Comparison of ENCODE assay signal across 9 cellular contexts in the genomic region with DNA sequence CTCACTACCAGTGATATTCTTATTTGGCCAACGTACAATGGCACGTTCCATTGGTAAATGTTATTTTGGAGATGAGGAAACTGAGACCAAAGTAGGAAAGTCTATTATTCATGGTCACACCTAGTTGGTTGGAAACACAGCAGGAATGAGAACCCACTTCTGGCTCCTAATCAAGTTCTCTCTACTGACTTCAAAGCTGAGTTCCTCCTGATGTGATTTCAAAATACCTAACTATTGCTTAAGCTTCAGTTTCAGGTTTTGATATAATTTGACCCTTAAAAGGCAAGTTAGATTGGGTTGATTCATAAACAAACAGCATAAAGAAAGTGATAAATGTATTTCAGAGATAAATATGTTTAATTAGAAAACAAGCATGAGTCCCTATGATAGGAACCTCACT.
"Had no signal": no experiment of that assay in that cellular context is flagged by ENCODE, and none has a peak within 500 bp of the region (broad histone marks: within the 10 kb centered on the region; RNA-seq: fewer than 3 reads in every experiment).

No MANE protein-coding gene starts in this region.

- H3K4me1 Mint-ChIP-seq: IgD-negative memory B cell had no signal

- H3K9me3 Mint-ChIP-seq: HFFc6, IgD-negative memory B cell had no signal

- H3K36me3 Mint-ChIP-seq: IgD-negative memory B cell had no signal

- H3K4me3 Mint-ChIP-seq: HFFc6, IgD-negative memory B cell had no signal

- H3K27ac Mint-ChIP-seq: HFFc6, IgD-negative memory B cell had no signal

- DNase-seq: GM23248, GOT3, H7, HFFc6, KG1 had no signal

- ATAC-seq: HCT116, HepG2, K562 had no signal
